In the genomic region with DNA sequence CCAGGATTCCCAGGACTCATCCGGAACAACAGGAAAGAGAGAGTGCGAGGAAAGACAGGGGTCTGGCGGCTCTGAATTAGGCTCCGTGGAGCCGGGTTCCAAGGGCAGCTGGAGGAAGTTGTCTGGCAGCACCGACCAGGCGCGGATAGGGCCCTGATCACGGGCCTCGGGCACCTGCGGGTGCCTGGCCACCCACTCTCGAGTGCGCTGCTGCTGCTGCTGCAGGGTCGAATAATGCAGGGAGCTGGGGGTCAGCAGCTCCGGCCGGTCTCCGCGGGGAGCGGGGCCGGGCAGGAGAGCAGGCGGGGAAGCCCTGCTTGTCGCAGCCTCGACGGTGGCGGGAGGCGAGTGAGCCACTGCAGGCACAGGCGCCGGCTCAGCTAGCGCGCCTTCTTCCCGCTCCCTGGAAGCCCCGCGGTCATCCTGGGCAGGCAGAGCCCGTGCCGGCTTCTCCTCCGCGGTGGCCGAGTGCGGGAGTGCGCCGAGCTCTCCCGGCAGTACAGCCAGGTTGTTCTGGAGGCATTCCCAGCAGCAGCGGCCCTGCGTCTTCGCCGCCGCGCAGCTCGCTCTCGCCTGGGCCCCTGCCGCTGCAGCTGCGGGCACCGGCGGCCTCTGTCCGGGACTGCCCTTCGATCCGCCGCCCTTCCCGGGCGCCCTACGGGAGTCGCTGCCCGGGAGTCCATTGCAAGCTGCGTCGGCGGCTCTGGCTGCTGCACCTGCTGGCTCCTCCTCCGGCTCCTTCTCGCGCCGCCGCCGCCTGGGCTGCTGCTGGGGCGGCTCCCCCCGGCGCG, we compare ENCODE assay signal across 8 cellular contexts. TPM values are rescaled to one million over a fixed set of nuclear protein-coding genes. Genes with fewer than 3 reads are reported as not detected.
DNase-seq lines count a peak whose midpoint lies in the region; ATAC-seq and TF ChIP-seq lines count a peak whose summit lies in the region.

No MANE protein-coding gene starts in this region.

- CTCF ChIA-PET in activated CD8-positive, alpha-beta memory T cell treated with anti-CD3 and anti-CD28 coated beads, Interleukin-2, amount 10 ng/mL, durations not matched to agents 7 days and 5 days (lab: Charles Lee), result no interaction called here

- peaks cover 67% of the 10 kb centered on the region for H3K27me3 Mint-ChIP-seq in activated CD8-positive, alpha-beta memory T cell treated with anti-CD3 and anti-CD28 coated beads, Interleukin-2, amount 10 ng/mL, durations not matched to agents 7 days and 5 days
- H3K27me3 Mint-ChIP-seq in neural progenitor cell (ENCODE audit: insufficient read depth, low read depth), result peaks cover 30% of the 10 kb centered on the region
- peaks cover 52% of the 10 kb centered on the region for H3K27me3 Mint-ChIP-seq in activated T-helper 2 cell treated with anti-CD3 and anti-CD28 coated beads, Interferon-gamma antibody, Interleukin-2, Interleukin-4, amounts not matched to agents 10 μg/mL and 5 μg/mL and 100 μg/mL, durations not matched to agents 14 hours and 24 hours and 36 hours (ENCODE audit: low read depth)

- no peak overlapping the region for H3K4me3 Mint-ChIP-seq in activated CD8-positive, alpha-beta memory T cell treated with anti-CD3 and anti-CD28 coated beads, Interleukin-2, amount 10 ng/mL, durations not matched to agents 7 days and 5 days
- peak overlapping the region; percentile 73 for H3K4me3 Mint-ChIP-seq in neural progenitor cell
- H3K4me3 Mint-ChIP-seq in activated T-helper 2 cell treated with anti-CD3 and anti-CD28 coated beads, Interferon-gamma antibody, Interleukin-2, Interleukin-4, amounts not matched to agents 10 μg/mL and 5 μg/mL and 100 μg/mL, durations not matched to agents 14 hours and 24 hours and 36 hours (ENCODE audit: low read depth), result no peak overlapping the region

- H3K4me1 ChIP-seq in fibroblast of lung (ENCODE audit: control insufficient read depth, extremely low read depth, insufficient read depth, low read length) (no peaks in the 10 kb centered on the region), neural progenitor cell (peaks cover 5% of the 10 kb centered on the region)

- H2AFZ ChIP-seq in fibroblast of lung (ENCODE audit: low read length), result peak overlapping the region; percentile 36
- H2AFZ ChIP-seq in neural progenitor cell (replicated peaks), result peak overlapping the region; percentile 94

- no peaks in the 10 kb centered on the region for H3K9me3 ChIP-seq in fibroblast of lung (ENCODE audit: control insufficient read depth, insufficient read depth, low read depth, low read length)
- H3K9me3 ChIP-seq in neural progenitor cell (ENCODE audit: low read depth), result no peaks in the 10 kb centered on the region

- no peak overlapping the region for H3K27ac Mint-ChIP-seq in activated CD8-positive, alpha-beta memory T cell treated with anti-CD3 and anti-CD28 coated beads, Interleukin-2, amount 10 ng/mL, durations not matched to agents 7 days and 5 days
- H3K27ac Mint-ChIP-seq in neural progenitor cell, result no peak overlapping the region
- no peak overlapping the region for H3K27ac Mint-ChIP-seq in activated T-helper 2 cell treated with anti-CD3 and anti-CD28 coated beads, Interferon-gamma antibody, Interleukin-2, Interleukin-4, amounts not matched to agents 10 μg/mL and 5 μg/mL and 100 μg/mL, durations not matched to agents 14 hours and 24 hours and 36 hours

- H3F3A ChIP-seq in neural progenitor cell (ENCODE audit: low read depth), result peaks cover 20% of the 10 kb centered on the region

- H3K4me2 ChIP-seq in fibroblast of lung (ENCODE audit: extremely low read depth, insufficient read depth, low read length) (peak overlapping the region; percentile 72), neural progenitor cell (peak overlapping the region; percentile 92)

- no peaks in the 10 kb centered on the region for H3K9me3 Mint-ChIP-seq in activated CD8-positive, alpha-beta memory T cell treated with anti-CD3 and anti-CD28 coated beads, Interleukin-2, amount 10 ng/mL, durations not matched to agents 7 days and 5 days (ENCODE audit: low read depth)
- peaks cover 6% of the 10 kb centered on the region for H3K9me3 Mint-ChIP-seq in neural progenitor cell
- no peaks in the 10 kb centered on the region for H3K9me3 Mint-ChIP-seq in activated T-helper 2 cell treated with anti-CD3 and anti-CD28 coated beads, Interferon-gamma antibody, Interleukin-2, Interleukin-4, amounts not matched to agents 10 μg/mL and 5 μg/mL and 100 μg/mL, durations not matched to agents 14 hours and 24 hours and 36 hours

- peak; percentile 14 for DNase-seq in NCI-H1436 (lab: John Stamatoyannopoulos, UW)
- DNase-seq in NCI-H1436 treated with DMSO at 0.1 percent for 48 hours (lab: John Stamatoyannopoulos, UW), result no peak
- DNase-seq in activated CD8-positive, alpha-beta memory T cell treated with anti-CD3 and anti-CD28 coated beads, Interleukin-2, amount 10 ng/mL, durations not matched to agents 7 days and 5 days, result no peak
- DNase-seq in fibroblast of lung (ENCODE audit: low read depth in 2 of 2), result peak; percentile 6 to 41
- peak; percentile 80 for DNase-seq in neural progenitor cell (ENCODE audit: low spot score)
- no peak for DNase-seq in activated T-helper 2 cell treated with anti-CD3 and anti-CD28 coated beads, Interferon-gamma antibody, Interleukin-2, Interleukin-4, amounts not matched to agents 10 μg/mL and 5 μg/mL and 100 μg/mL, durations not matched to agents 14 hours and 24 hours and 36 hours (ENCODE audit: low spot score)
- DNase-seq in NCI-H1694 (lab: John Stamatoyannopoulos, UW), result no peak

- H3K27me3 ChIP-seq in fibroblast of lung (ENCODE audit: control insufficient read depth, insufficient read depth, low read length) (peaks cover 22% of the 10 kb centered on the region), neural progenitor cell (peaks cover 96% of the 10 kb centered on the region)

- H3K36me3 ChIP-seq in fibroblast of lung (ENCODE audit: control insufficient read depth, insufficient read depth, low read length) (no peaks in the 10 kb centered on the region), neural progenitor cell (no peaks in the 10 kb centered on the region)

- no peak overlapping the region for H3K9ac ChIP-seq in fibroblast of lung (ENCODE audit: insufficient read depth, low read length)
- H3K9ac ChIP-seq in neural progenitor cell, result no peak overlapping the region

- H3K36me3 Mint-ChIP-seq in activated CD8-positive, alpha-beta memory T cell treated with anti-CD3 and anti-CD28 coated beads, Interleukin-2, amount 10 ng/mL, durations not matched to agents 7 days and 5 days, result no peaks in the 10 kb centered on the region
- no peaks in the 10 kb centered on the region for H3K36me3 Mint-ChIP-seq in neural progenitor cell
- H3K36me3 Mint-ChIP-seq in activated T-helper 2 cell treated with anti-CD3 and anti-CD28 coated beads, Interferon-gamma antibody, Interleukin-2, Interleukin-4, amounts not matched to agents 10 μg/mL and 5 μg/mL and 100 μg/mL, durations not matched to agents 14 hours and 24 hours and 36 hours (ENCODE audit: low read depth), result no peaks in the 10 kb centered on the region

- no peaks in the 10 kb centered on the region for H4K20me1 ChIP-seq in fibroblast of lung (ENCODE audit: control insufficient read depth, extremely low read depth, insufficient read depth, low read length)
- H4K20me1 ChIP-seq in neural progenitor cell (ENCODE audit: low read depth), result no peaks in the 10 kb centered on the region

- peak; percentile 47 for ATAC-seq in HG03432 (IDR thresholded peaks at IDR 0.05; ENCODE audit: unreplicated experiment)
- peak; percentile 63 for ATAC-seq in activated CD8-positive, alpha-beta memory T cell treated with anti-CD3 and anti-CD28 coated beads, Interleukin-2, amount 10 ng/mL, durations not matched to agents 7 days and 5 days

- H3K27ac ChIP-seq in fibroblast of lung (ENCODE audit: insufficient read depth, low read length), result no peak overlapping the region
- no peak overlapping the region for H3K27ac ChIP-seq in neural progenitor cell

- H3K79me2 ChIP-seq in fibroblast of lung (ENCODE audit: control insufficient read depth, insufficient read depth, low read length), result no peaks in the 10 kb centered on the region
- no peaks in the 10 kb centered on the region for H3K79me2 ChIP-seq in neural progenitor cell (ENCODE audit: low read depth)

- H3K4me3 ChIP-seq in fibroblast of lung (replicated peaks in 1 of 4; ENCODE audit: control extremely low read depth in 1 of 4, insufficient read depth in 1 of 4, low read depth in 3 of 4, low read length in 4 of 4), result peak overlapping the region in 3 of 4 experiments; percentile 25 to 48 (median 31)
- H3K4me3 ChIP-seq in neural progenitor cell, result peak overlapping the region; percentile 56

- peaks cover 9% of the 10 kb centered on the region for H3K4me1 Mint-ChIP-seq in activated CD8-positive, alpha-beta memory T cell treated with anti-CD3 and anti-CD28 coated beads, Interleukin-2, amount 10 ng/mL, durations not matched to agents 7 days and 5 days
- no peaks in the 10 kb centered on the region for H3K4me1 Mint-ChIP-seq in neural progenitor cell
- H3K4me1 Mint-ChIP-seq in activated T-helper 2 cell treated with anti-CD3 and anti-CD28 coated beads, Interferon-gamma antibody, Interleukin-2, Interleukin-4, amounts not matched to agents 10 μg/mL and 5 μg/mL and 100 μg/mL, durations not matched to agents 14 hours and 24 hours and 36 hours (ENCODE audit: low read depth), result peaks cover 6% of the 10 kb centered on the region

- intact Hi-C loops in activated T-helper 2 cell treated with anti-CD3 and anti-CD28 coated beads, Interferon-gamma antibody, Interleukin-2, Interleukin-4, amounts not matched to agents 10 μg/mL and 5 μg/mL and 100 μg/mL, durations not matched to agents 14 hours and 24 hours and 36 hours (cut with micrococcal nuclease), result no loop called here

- TF ChIP-seq CTCF in fibroblast of lung (conservative IDR thresholded peaks at IDR 0.05 in 1 of 2, IDR thresholded peaks at IDR 0.05 in 1 of 2; ENCODE audit: low read depth in 1 of 2, low read length in 2 of 2), result no peak
- no peak for TF ChIP-seq CTCF in neural progenitor cell (IDR thresholded peaks at IDR 0.05)

RNA-seq across cellular contexts. Expression of a gene that starts 1.0 kb away (rescaled TPM):
- not detected for total RNA-seq in activated CD8-positive, alpha-beta memory T cell treated with anti-CD3 and anti-CD28 coated beads, Interleukin-2, amount 10 ng/mL, durations not matched to agents 7 days and 5 days
- under 0.01 and 0.17 TPM in 2 replicates for total RNA-seq in fibroblast of lung
- polyA plus RNA-seq in fibroblast of lung, result 0.07 TPM in 1 of 2 replicates, not detected in the other
- 0.03 and 0.05 TPM in 2 replicates for polyA plus RNA-seq in fibroblast of lung (2012)
- 0.31 TPM in 1 of 2 replicates, not detected in the other for polyA minus RNA-seq in fibroblast of lung (ENCODE audit: low replicate concordance)
- total RNA-seq in neural progenitor cell (ENCODE audit: low replicate concordance), result 0.06 and 0.11 TPM in 2 replicates
- total RNA-seq in activated T-helper 2 cell treated with anti-CD3 and anti-CD28 coated beads, Interferon-gamma antibody, Interleukin-2, Interleukin-4, amounts not matched to agents 10 μg/mL and 5 μg/mL and 100 μg/mL, durations not matched to agents 14 hours and 24 hours and 36 hours, result not detected in 2 replicates

RNA-seq across cellular contexts. Expression of a gene that starts 52.6 kb away (rescaled TPM):
- total RNA-seq in activated CD8-positive, alpha-beta memory T cell treated with anti-CD3 and anti-CD28 coated beads, Interleukin-2, amount 10 ng/mL, durations not matched to agents 7 days and 5 days, result 10 to 100 TPM; 33.3 to 69.3 TPM
- total RNA-seq in fibroblast of lung (293 and 688 TPM in 2 replicates), neural progenitor cell (ENCODE audit: low replicate concordance) (124 and 183 TPM in 2 replicates)
- 521 and 1,286 TPM in 2 replicates for polyA plus RNA-seq in fibroblast of lung
- 255 and 662 TPM in 2 replicates for polyA plus RNA-seq in fibroblast of lung (2012)
- polyA minus RNA-seq in fibroblast of lung (ENCODE audit: low replicate concordance), result 89.2 and 208 TPM in 2 replicates
- 7.9 and 9.2 TPM in 2 replicates for total RNA-seq in activated T-helper 2 cell treated with anti-CD3 and anti-CD28 coated beads, Interferon-gamma antibody, Interleukin-2, Interleukin-4, amounts not matched to agents 10 μg/mL and 5 μg/mL and 100 μg/mL, durations not matched to agents 14 hours and 24 hours and 36 hours

Comparison
In these comparisons a context has a peak if more than half of its experiments do, and no peak if none do; other contexts are left out.
1. DNase-seq: peak in NCI-H1436 (single experiment), fibroblast of lung (2 of 2) and neural progenitor cell (single experiment); none in NCI-H1436 treated with DMSO at 0.1 percent for 48 hours (single experiment), activated CD8-positive, alpha-beta memory T cell treated with anti-CD3 and anti-CD28 coated beads, Interleukin-2, amount 10 ng/mL, durations not matched to agents 7 days and 5 days (single experiment), activated T-helper 2 cell treated with anti-CD3 and anti-CD28 coated beads, Interferon-gamma antibody, Interleukin-2, Interleukin-4, amounts not matched to agents 10 μg/mL and 5 μg/mL and 100 μg/mL, durations not matched to agents 14 hours and 24 hours and 36 hours (single experiment) and NCI-H1694 (single experiment).